In genomic region chr6:138115877-138116660, GRCh38 we compare ENCODE assay signal across 1 cellular context.
TF ChIP-seq lines count a peak whose summit lies in the region.

No MANE protein-coding gene starts in this region.

TF ChIP-seq in GM12878, 131 proteins besides CTCF, POLR2A, EP300 and RAD21 (continued from another document):
- TF ChIP-seq ATF7 (IDR thresholded peaks at IDR 0.05; ENCODE audit: low read depth): peak; percentile 43; the same call in 1 of the 2 replicates
- no peak for TF ChIP-seq BCLAF1 (IDR thresholded peaks at IDR 0.05)
- no peak for TF ChIP-seq HCFC1 (IDR thresholded peaks at IDR 0.05; ENCODE audit: low read length)
- no peak for TF ChIP-seq BCL11A (IDR thresholded peaks at IDR 0.05; ENCODE audit: low read depth, low read length)
- peak; percentile 74 for TF ChIP-seq YY1 (IDR thresholded peaks at IDR 0.05; ENCODE audit: low read depth, low read length)
